ENCODE assay signal across 1 cellular context in the genomic region with DNA sequence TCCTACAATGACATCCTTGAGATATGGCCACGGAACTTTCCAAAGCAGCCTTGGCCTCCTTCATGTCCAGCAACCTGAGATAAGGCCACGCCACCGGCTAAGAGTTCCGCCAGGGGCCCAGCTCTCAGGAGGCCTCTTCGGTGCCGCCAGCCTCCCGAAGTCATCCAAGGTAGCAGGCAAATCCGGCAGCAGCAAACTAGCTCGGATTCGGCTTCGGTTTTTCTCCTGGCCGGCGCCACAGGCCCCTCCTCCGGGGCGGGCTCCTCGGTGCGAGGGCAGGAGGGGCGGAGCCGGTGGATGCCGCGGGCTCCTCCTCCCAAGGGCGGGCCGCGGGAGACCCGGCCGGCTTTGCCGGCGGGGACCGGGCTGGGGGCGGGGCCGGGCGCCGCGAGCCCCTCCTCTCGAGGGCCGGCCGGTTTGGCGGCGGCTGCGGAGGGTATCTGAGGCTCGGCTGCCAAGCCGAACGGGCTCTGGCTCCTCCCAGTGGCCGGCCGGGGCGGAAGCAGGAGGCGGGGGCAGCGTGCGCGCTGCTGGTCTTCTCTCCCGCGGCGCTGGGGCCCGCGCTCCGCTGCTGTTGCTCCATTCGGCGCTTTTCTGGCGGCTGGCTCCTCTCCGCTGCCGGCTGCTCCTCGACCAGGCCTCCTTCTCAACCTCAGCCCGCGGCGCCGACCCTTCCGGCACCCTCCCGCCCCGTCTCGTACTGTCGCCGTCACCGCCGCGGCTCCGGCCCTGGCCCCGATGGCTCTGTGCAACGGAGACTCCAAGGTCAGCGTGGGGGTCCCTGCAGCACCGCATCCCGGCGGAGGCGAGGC.
TF ChIP-seq lines count a peak whose summit lies in the region.

Gene GMPS, plus strand, starts transcription at position 518 of the 812 bp plus-strand sequence. Its CDS starts 221 bp downstream, at position 739.

TF ChIP-seq in K562, 482 proteins besides CTCF, POLR2A, EP300 and RAD21 (continued from another document and continues in another):
- TF ChIP-seq CHD1 (IDR thresholded peaks at IDR 0.05; ENCODE audit: low read length) = peak; percentile 13
- TF ChIP-seq ZNF318 (IDR thresholded peaks at IDR 0.05; ENCODE audit: borderline replicate concordance in 1 of 2, low read depth in 1 of 2) = no peak
- 0 out of 2 replicates have a peak, but pooled peaks have one; percentile 8 for TF ChIP-seq HCFC1 (IDR thresholded peaks at IDR 0.05; ENCODE audit: low read depth, low read length)
- no peak; the same call in 1 of the 2 replicates for TF ChIP-seq MGA (IDR thresholded peaks at IDR 0.05)
- TF ChIP-seq ELF4 (CRISPR knock-in tag; IDR thresholded peaks at IDR 0.05) = no peak
- TF ChIP-seq, protein P1, sequence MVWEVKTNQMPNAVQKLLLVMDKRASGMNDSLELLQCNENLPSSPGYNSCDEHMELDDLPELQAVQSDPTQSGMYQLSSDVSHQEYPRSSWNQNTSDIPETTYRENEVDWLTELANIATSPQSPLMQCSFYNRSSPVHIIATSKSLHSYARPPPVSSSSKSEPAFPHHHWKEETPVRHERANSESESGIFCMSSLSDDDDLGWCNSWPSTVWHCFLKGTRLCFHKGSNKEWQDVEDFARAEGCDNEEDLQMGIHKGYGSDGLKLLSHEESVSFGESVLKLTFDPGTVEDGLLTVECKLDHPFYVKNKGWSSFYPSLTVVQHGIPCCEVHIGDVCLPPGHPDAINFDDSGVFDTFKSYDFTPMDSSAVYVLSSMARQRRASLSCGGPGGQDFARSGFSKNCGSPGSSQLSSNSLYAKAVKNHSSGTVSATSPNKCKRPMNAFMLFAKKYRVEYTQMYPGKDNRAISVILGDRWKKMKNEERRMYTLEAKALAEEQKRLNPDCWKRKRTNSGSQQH (CRISPR knock-in tag; IDR thresholded peaks at IDR 0.05) = no peak
- TF ChIP-seq ZBTB43 (CRISPR knock-in tag; IDR thresholded peaks at IDR 0.05) = no peak
- TF ChIP-seq LARP7 (IDR thresholded peaks at IDR 0.05) = no peak
- TF ChIP-seq PRMT5 (CRISPR knock-in tag; IDR thresholded peaks at IDR 0.05) = no peak
- TF ChIP-seq ILK (tag; IDR thresholded peaks at IDR 0.05; ENCODE audit: borderline replicate concordance, low read depth) = no peak
- TF ChIP-seq FOXK2 (conservative IDR thresholded peaks at IDR 0.05 in 1 of 2, IDR thresholded peaks at IDR 0.05 in 1 of 2; ENCODE audit: low read depth in 2 of 2) = no peak
- TF ChIP-seq ATF7 (IDR thresholded peaks at IDR 0.05) = peak; percentile 58; the same call in 1 of the 2 replicates
- peak; percentile 7 for TF ChIP-seq MEIS2 (IDR thresholded peaks at IDR 0.05; ENCODE audit: partially characterized antibody)
- TF ChIP-seq CREB3L1 (IDR thresholded peaks at IDR 0.05; ENCODE audit: borderline replicate concordance, low read depth) = peak; percentile 66; the same call in 1 of the 2 replicates
- 0 out of 2 replicates have a peak, but pooled peaks have one; percentile 45 for TF ChIP-seq SMARCA4 (IDR thresholded peaks at IDR 0.05)
- TF ChIP-seq SMC3 (conservative IDR thresholded peaks at IDR 0.05; ENCODE audit: insufficient read depth, low read depth, low read length) = 0 out of 2 replicates have a peak, but pooled peaks have one; percentile 47
- TF ChIP-seq, protein P2, sequence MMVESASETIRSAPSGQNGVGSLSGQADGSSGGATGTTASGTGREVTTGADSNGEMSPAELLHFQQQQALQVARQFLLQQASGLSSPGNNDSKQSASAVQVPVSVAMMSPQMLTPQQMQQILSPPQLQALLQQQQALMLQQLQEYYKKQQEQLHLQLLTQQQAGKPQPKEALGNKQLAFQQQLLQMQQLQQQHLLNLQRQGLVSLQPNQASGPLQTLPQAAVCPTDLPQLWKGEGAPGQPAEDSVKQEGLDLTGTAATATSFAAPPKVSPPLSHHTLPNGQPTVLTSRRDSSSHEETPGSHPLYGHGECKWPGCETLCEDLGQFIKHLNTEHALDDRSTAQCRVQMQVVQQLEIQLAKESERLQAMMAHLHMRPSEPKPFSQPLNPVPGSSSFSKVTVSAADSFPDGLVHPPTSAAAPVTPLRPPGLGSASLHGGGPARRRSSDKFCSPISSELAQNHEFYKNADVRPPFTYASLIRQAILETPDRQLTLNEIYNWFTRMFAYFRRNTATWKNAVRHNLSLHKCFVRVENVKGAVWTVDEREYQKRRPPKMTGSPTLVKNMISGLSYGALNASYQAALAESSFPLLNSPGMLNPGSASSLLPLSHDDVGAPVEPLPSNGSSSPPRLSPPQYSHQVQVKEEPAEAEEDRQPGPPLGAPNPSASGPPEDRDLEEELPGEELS (CRISPR knock-in tag; IDR thresholded peaks at IDR 0.05; ENCODE audit: borderline replicate concordance) = peak; percentile 23; the same call in 1 of the 2 replicates
- TF ChIP-seq CBFA2T3 (IDR thresholded peaks at IDR 0.05) = no peak
- TF ChIP-seq KLF10 (CRISPR knock-in tag; IDR thresholded peaks at IDR 0.05) = no peak
